ENCODE assay signal across 18 cellular contexts in genomic region chr18:26317353-26317865, GRCh38.
DNase-seq lines count a peak whose midpoint lies in the region; ATAC-seq, FAIRE-seq and TF ChIP-seq lines count a peak whose summit lies in the region.
"Had no signal": no experiment of that assay in that cellular context is flagged by ENCODE, and none has a peak within 500 bp of the region (broad histone marks: within the 10 kb centered on the region; RNA-seq: fewer than 3 reads in every experiment).

No MANE protein-coding gene starts in this region.

- H4K20me1 ChIP-seq in HepG2 (ENCODE audit: insufficient read depth, low read length) = no peaks in the 10 kb centered on the region

- intact Hi-C loops in HepG2 (cut with micrococcal nuclease; ENCODE audit: unreplicated experiment) = no loop called here
- intact Hi-C loops in right lobe of liver (cut with DNase I) = no loop called here
- intact Hi-C loops in CD8-positive, alpha-beta T cell (cut with DNase I, micrococcal nuclease) = no loop called here

- DNase-seq in HepG2 (ENCODE audit: low spot score) (peak; percentile 8), right lobe of liver (no peak), adipocyte (ENCODE audit: low read depth) (peak; percentile 44), fibroblast of pulmonary artery (ENCODE audit: low read depth) (peak; percentile 28), DMS 273 (lab: John Stamatoyannopoulos, UW; ENCODE audit: unreplicated experiment) (no peak), DMS53 (lab: John Stamatoyannopoulos, UW) (no peak)
- no peak for DNase-seq in activated naive CD4-positive, alpha-beta T cell treated with anti-CD3 and anti-CD28 coated beads, Interleukin-2, amount 10 ng/mL, durations not matched to agents 7 days and 5 days
- no peak for DNase-seq in CD8-positive, alpha-beta T cell
- DNase-seq: 8988T, IMR-90, Karpas-422, NCI-H146, NCI-H2081 treated with DMSO at 0.1 percent for 48 hours, NCI-H510A treated with DMSO at 0.1 percent for 48 hours, NCI-H82 had no signal

- H3K4me1 ChIP-seq in HepG2 (ENCODE audit: insufficient read depth, low read length) (no peaks in the 10 kb centered on the region), right lobe of liver (no peaks in the 10 kb centered on the region), adipocyte (ENCODE audit: control insufficient read depth, insufficient read depth, low read length) (no peaks in the 10 kb centered on the region)
- no peaks in the 10 kb centered on the region for H3K4me1 ChIP-seq in CD8-positive, alpha-beta T cell (ENCODE audit: insufficient read depth, low read length)
- H3K4me1 ChIP-seq: BLaER1 treated with 17β-estradiol and CSF1 and Interleukin-3, amounts not matched to agents 10 nM and 100 nM; HAP-1 had no signal

- CTCF ChIA-PET in HepG2 (lab: Yijun Ruan, JAX; ENCODE audit: low intra/inter-chr PET ratio, low total read pairs) = no interaction called here
- CTCF ChIA-PET in activated naive CD4-positive, alpha-beta T cell treated with anti-CD3 and anti-CD28 coated beads, Interleukin-2, amount 10 ng/mL, durations not matched to agents 7 days and 5 days (lab: Charles Lee) = interaction anchor here (1.6 kb wide), 1 partner anchor 11 kb away, joined by 9 read pairs; no protein-coding TSS in a partner anchor
- CTCF ChIA-PET in CD8-positive, alpha-beta T cell (lab: Charles Lee) = no interaction called here

- TF ChIP-seq POLR2A in HepG2 (IDR thresholded peaks at IDR 0.05; ENCODE audit: insufficient read depth in 1 of 2, low read depth in 2 of 2, low read length in 2 of 2) = no peak
- TF ChIP-seq POLR2A in right lobe of liver (IDR thresholded peaks at IDR 0.05) = no peak

- no peak overlapping the region for H2AFZ ChIP-seq in HepG2 (ENCODE audit: low read length)

- WGBS in HepG2 (ENCODE audit: low lambda C conversion rate) = 73% methylated on average over 3 of the region's 3 CpGs
- WGBS in right lobe of liver (ENCODE audit: insufficient coverage, low coverage, low lambda C conversion rate, missing lambda C conversion rate) = 89% methylated on average over 2 of the region's 3 CpGs

- H3K4me3 Mint-ChIP-seq in activated naive CD4-positive, alpha-beta T cell treated with anti-CD3 and anti-CD28 coated beads, Interleukin-2, amount 10 ng/mL, durations not matched to agents 7 days and 5 days = no peak overlapping the region
- no peak overlapping the region for H3K4me3 Mint-ChIP-seq in CD8-positive, alpha-beta T cell

- H3K27me3 Mint-ChIP-seq in activated naive CD4-positive, alpha-beta T cell treated with anti-CD3 and anti-CD28 coated beads, Interleukin-2, amount 10 ng/mL, durations not matched to agents 7 days and 5 days = no peaks in the 10 kb centered on the region
- H3K27me3 Mint-ChIP-seq in CD8-positive, alpha-beta T cell (ENCODE audit: low read depth) = no peaks in the 10 kb centered on the region

- no peak for TF ChIP-seq EP300 in HepG2 (IDR thresholded peaks at IDR 0.05; ENCODE audit: low read depth in 2 of 2, low read length in 2 of 2)
- TF ChIP-seq EP300 in HepG2 (CRISPR knock-in tag; IDR thresholded peaks at IDR 0.05; ENCODE audit: borderline replicate concordance) = no peak

- FAIRE-seq in HepG2 (lab: Jason Lieb, UNC) = peak; percentile 21

- H3K79me2 ChIP-seq in HepG2 (ENCODE audit: insufficient read depth, low read length) = no peaks in the 10 kb centered on the region

- H3K36me3 ChIP-seq in HepG2 (replicated peaks in 1 of 2; ENCODE audit: control insufficient read depth in 1 of 2, insufficient read depth in 2 of 2, low read length in 2 of 2) (no peaks in the 10 kb centered on the region), right lobe of liver (no peaks in the 10 kb centered on the region), adipocyte (ENCODE audit: control insufficient read depth, insufficient read depth, low read length, severe bottlenecking) (no peaks in the 10 kb centered on the region)
- peaks cover 4% of the 10 kb centered on the region for H3K36me3 ChIP-seq in CD8-positive, alpha-beta T cell (ENCODE audit: insufficient read depth, low read length)

- ATAC-seq in HepG2 (no peak), right lobe of liver (no peak)
- no peak for ATAC-seq in CD8-positive, alpha-beta T cell

- no peak overlapping the region for H3K9ac ChIP-seq in HepG2 (ENCODE audit: insufficient read depth, low read depth, low read length)
- no peak overlapping the region for H3K9ac ChIP-seq in adipocyte (ENCODE audit: low read length)
- H3K9ac ChIP-seq: BLaER1 treated with 17β-estradiol and CSF1 and Interleukin-3, amounts not matched to agents 10 nM and 100 nM had no signal

- no TSS peak for BruUV-seq in HepG2 (replicated peaks; lab: Mats Ljungman, UMichigan)

- H3K4me3 ChIP-seq in HepG2 (replicated peaks in 1 of 3; ENCODE audit: insufficient read depth in 1 of 3, low read depth in 2 of 3, low read length in 3 of 3) (no peak overlapping the region), right lobe of liver (no peak overlapping the region), adipocyte (ENCODE audit: low read length) (no peak overlapping the region), fibroblast of pulmonary artery (replicated peaks; ENCODE audit: low read depth, low read length) (no peak overlapping the region)
- H3K4me3 ChIP-seq in CD8-positive, alpha-beta T cell (ENCODE audit: low read depth, low read length) = no peak overlapping the region
- H3K4me3 ChIP-seq: BLaER1 treated with 17β-estradiol and CSF1 and Interleukin-3, amounts not matched to agents 10 nM and 100 nM; HAP-1; SK-N-MC had no signal

- H3K36me3 Mint-ChIP-seq in activated naive CD4-positive, alpha-beta T cell treated with anti-CD3 and anti-CD28 coated beads, Interleukin-2, amount 10 ng/mL, durations not matched to agents 7 days and 5 days = peaks cover 3% of the 10 kb centered on the region
- H3K36me3 Mint-ChIP-seq in CD8-positive, alpha-beta T cell = peaks cover 48% of the 10 kb centered on the region

- no peak for TF ChIP-seq RAD21 in HepG2 (CRISPR knock-in tag; IDR thresholded peaks at IDR 0.05)

- H3K27ac Mint-ChIP-seq in activated naive CD4-positive, alpha-beta T cell treated with anti-CD3 and anti-CD28 coated beads, Interleukin-2, amount 10 ng/mL, durations not matched to agents 7 days and 5 days = no peak overlapping the region
- H3K27ac Mint-ChIP-seq in CD8-positive, alpha-beta T cell = no peak overlapping the region

- in situ Hi-C loops in HepG2 (cut with HindIII; ENCODE audit: extremely low pct_ligation_motif_present, low pct_unique_long_range_greater_than_20kb) = no loop called here

- H3K9me3 Mint-ChIP-seq in activated naive CD4-positive, alpha-beta T cell treated with anti-CD3 and anti-CD28 coated beads, Interleukin-2, amount 10 ng/mL, durations not matched to agents 7 days and 5 days = no peaks in the 10 kb centered on the region
- no peaks in the 10 kb centered on the region for H3K9me3 Mint-ChIP-seq in CD8-positive, alpha-beta T cell

- no peaks in the 10 kb centered on the region for H3K27me3 ChIP-seq in HepG2 (ENCODE audit: control insufficient read depth in 1 of 2, insufficient read depth in 2 of 2, low read length in 2 of 2)
- H3K27me3 ChIP-seq in right lobe of liver = no peaks in the 10 kb centered on the region
- H3K27me3 ChIP-seq in adipocyte (replicated peaks; ENCODE audit: control insufficient read depth, insufficient read depth, low read length) = no peaks in the 10 kb centered on the region
- H3K27me3 ChIP-seq in CD8-positive, alpha-beta T cell (ENCODE audit: insufficient read depth, low read length) = no peaks in the 10 kb centered on the region
- H3K27me3 ChIP-seq: BLaER1 treated with 17β-estradiol and CSF1 and Interleukin-3, amounts not matched to agents 10 nM and 100 nM had no signal

- no peak for TF ChIP-seq CTCF in HepG2 (CRISPR knock-in tag; IDR thresholded peaks at IDR 0.05)
- TF ChIP-seq CTCF in right lobe of liver (IDR thresholded peaks at IDR 0.05) = no peak
- TF ChIP-seq CTCF in fibroblast of pulmonary artery (IDR thresholded peaks at IDR 0.05; ENCODE audit: low read length, missing control alignments) = no peak
- TF ChIP-seq CTCF in CD8-positive, alpha-beta T cell (IDR thresholded peaks at IDR 0.05) = no peak

- H3K4me1 Mint-ChIP-seq in activated naive CD4-positive, alpha-beta T cell treated with anti-CD3 and anti-CD28 coated beads, Interleukin-2, amount 10 ng/mL, durations not matched to agents 7 days and 5 days = no peaks in the 10 kb centered on the region
- H3K4me1 Mint-ChIP-seq in CD8-positive, alpha-beta T cell (ENCODE audit: low read depth) = no peaks in the 10 kb centered on the region

- no peak overlapping the region for H3K4me2 ChIP-seq in HepG2 (ENCODE audit: low read depth, low read length)
- H3K4me2 ChIP-seq: BLaER1 treated with 17β-estradiol and CSF1 and Interleukin-3, amounts not matched to agents 10 nM and 100 nM had no signal

- H3K9me3 ChIP-seq in HepG2 (ENCODE audit: low read length) (no peaks in the 10 kb centered on the region), right lobe of liver (no peaks in the 10 kb centered on the region), adipocyte (ENCODE audit: control insufficient read depth, low read length) (no peaks in the 10 kb centered on the region)
- H3K9me3 ChIP-seq in CD8-positive, alpha-beta T cell (ENCODE audit: low read length) = no peaks in the 10 kb centered on the region
- H3K9me3 ChIP-seq: BLaER1 treated with 17β-estradiol and CSF1 and Interleukin-3, amounts not matched to agents 10 nM and 100 nM; HAP-1 had no signal

- no peak overlapping the region for H3K27ac ChIP-seq in HepG2 (ENCODE audit: extremely low read length, insufficient read depth, low read length)
- H3K27ac ChIP-seq in right lobe of liver = no peak overlapping the region
- H3K27ac ChIP-seq in CD8-positive, alpha-beta T cell (ENCODE audit: low read depth, low read length) = no peak overlapping the region
- H3K27ac ChIP-seq: BLaER1 treated with 17β-estradiol and CSF1 and Interleukin-3, amounts not matched to agents 10 nM and 100 nM; SK-N-MC had no signal

- POLR2A ChIA-PET in HepG2 (lab: Yijun Ruan, JAX) = no interaction called here
- POLR2A ChIA-PET in CD8-positive, alpha-beta T cell (lab: Charles Lee) = no interaction called here

TF ChIP-seq in HepG2, 621 proteins besides CTCF, POLR2A, EP300 and RAD21:
- TF ChIP-seq SOX5 (CRISPR knock-in tag; IDR thresholded peaks at IDR 0.05; ENCODE audit: borderline replicate concordance) (peak; percentile 17; the same call in 1 of the 2 replicates), SOX13 (IDR thresholded peaks at IDR 0.05) (no peak), SOX13 (CRISPR knock-in tag; conservative IDR thresholded peaks at IDR 0.05 in 1 of 2, IDR thresholded peaks at IDR 0.05 in 1 of 2) (peak in 1 of 2 experiments; percentile 29; a peak in 1 of 4 replicates), CEBPB (IDR thresholded peaks at IDR 0.05; ENCODE audit: borderline replicate concordance, low read depth, low read length) (peak; percentile 25; the same call in 1 of the 2 replicates), FOSL2 (CRISPR knock-in tag; IDR thresholded peaks at IDR 0.05) (peak; percentile 49), HMG20A (CRISPR knock-in tag; IDR thresholded peaks at IDR 0.05; ENCODE audit: borderline replicate concordance) (no peak)

Comparison
In these comparisons a context has a peak if more than half of its experiments do, and no peak if none do; other contexts are left out.
1. DNase-seq: peak in HepG2 (single experiment), adipocyte (single experiment) and fibroblast of pulmonary artery (single experiment); none in right lobe of liver (0 of 3), DMS 273 (single experiment), DMS53 (single experiment), activated naive CD4-positive, alpha-beta T cell treated with anti-CD3 and anti-CD28 coated beads, Interleukin-2, amount 10 ng/mL, durations not matched to agents 7 days and 5 days (single experiment) and CD8-positive, alpha-beta T cell (0 of 7).